9 cellular contexts compared by ENCODE assay signal in the genomic region with DNA sequence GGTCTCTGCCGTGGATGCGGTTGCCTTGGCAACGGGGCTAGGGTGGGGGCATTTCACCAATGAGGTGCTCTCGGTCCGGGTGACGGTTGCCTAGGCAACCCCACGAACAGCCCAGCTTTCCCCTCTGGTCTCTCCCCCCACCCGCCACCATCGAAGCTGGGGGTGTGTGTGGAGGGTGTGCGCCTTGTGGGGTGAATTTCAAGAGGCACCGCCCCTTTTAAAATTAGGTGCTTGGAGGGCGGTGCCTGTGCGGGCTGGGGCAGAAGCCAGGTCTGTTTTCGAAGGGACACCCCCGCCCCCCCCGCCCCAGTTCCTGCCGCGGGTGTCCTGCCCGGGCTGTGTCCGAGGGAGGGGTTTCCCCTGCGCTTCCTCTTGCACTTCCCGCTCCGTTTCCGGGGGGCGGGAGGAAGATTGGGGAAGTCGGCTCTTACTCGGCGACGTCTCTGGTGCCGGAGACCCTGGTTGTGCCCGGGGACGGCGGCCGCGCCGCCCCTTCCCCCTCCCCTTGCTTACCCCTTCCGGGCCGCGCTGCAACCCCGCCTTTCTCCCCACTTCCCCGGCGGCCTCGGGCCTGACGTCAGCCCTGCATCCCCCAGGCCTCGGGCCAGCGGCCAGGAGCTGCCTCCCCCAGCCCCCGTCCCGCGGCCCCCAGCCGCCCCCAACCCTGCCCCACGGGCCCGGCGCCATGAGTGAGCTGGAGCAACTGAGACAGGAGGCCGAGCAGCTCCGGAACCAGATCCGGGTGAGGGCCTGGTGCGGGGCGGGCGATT. TPM values are rescaled to one million over a fixed set of nuclear protein-coding genes. Genes with fewer than 3 reads are reported as not detected.
A peak's percentile ranks its signal among the peaks of the same experiment; 100 is the strongest.
DNase-seq lines count a peak whose midpoint lies in the region; ATAC-seq, FAIRE-seq and TF ChIP-seq lines count a peak whose summit lies in the region.
"Had no signal": no experiment of that assay in that cellular context is flagged by ENCODE, and none has a peak within 500 bp of the region (broad histone marks: within the 10 kb centered on the region; RNA-seq: fewer than 3 reads in every experiment).

No MANE protein-coding gene starts in this region.

- H3K27me3 ChIP-seq in CD8-positive, alpha-beta memory T cell (ENCODE audit: insufficient read depth, low read length, poor library complexity, severe bottlenecking), result no peaks in the 10 kb centered on the region
- H3K27me3 ChIP-seq in keratinocyte (ENCODE audit: control insufficient read depth, extremely low read depth, insufficient read depth, low read length), result no peaks in the 10 kb centered on the region

- peak overlapping the region; percentile 88 to 98 (median 93) for H3K4me3 Mint-ChIP-seq in CD8-positive, alpha-beta memory T cell

- no peak overlapping the region for H2AFZ ChIP-seq in keratinocyte (ENCODE audit: control insufficient read depth, low read length)

- H3K4me1 Mint-ChIP-seq in CD8-positive, alpha-beta memory T cell, result peaks cover 20 to 41% (median 28%) of the 10 kb centered on the region in 3 donors

- H3K9me1 ChIP-seq in keratinocyte (ENCODE audit: control insufficient read depth, extremely low read depth, insufficient read depth, low read length), result no peaks in the 10 kb centered on the region

- peak overlapping the region; percentile 73 for H3K4me2 ChIP-seq in keratinocyte (ENCODE audit: control insufficient read depth, extremely low read depth, insufficient read depth, low read depth, low read length)

- dilution Hi-C loops in keratinocyte (cut with MboI; ENCODE audit: extremely low pct_ligation_motif_present, low sequenced_read_pairs), result no loop called here

- H3K36me3 ChIP-seq in CD8-positive, alpha-beta memory T cell (ENCODE audit: insufficient read depth, low read length), result peaks cover 28% of the 10 kb centered on the region
- peaks cover 18 to 22% of the 10 kb centered on the region in 2 experiments for H3K36me3 ChIP-seq in keratinocyte (ENCODE audit: control insufficient read depth in 2 of 2, extremely low read depth in 1 of 2, insufficient read depth in 2 of 2, low read length in 2 of 2)

- ATAC-seq in GM21447 (IDR thresholded peaks at IDR 0.05; ENCODE audit: unreplicated experiment), result peak; percentile 33

- no peaks in the 10 kb centered on the region for H3K9me3 ChIP-seq in CD8-positive, alpha-beta memory T cell (ENCODE audit: low read length)
- no peaks in the 10 kb centered on the region for H3K9me3 ChIP-seq in keratinocyte (ENCODE audit: control insufficient read depth, low read depth, low read length)

- DNase-seq in CD8-positive, alpha-beta memory T cell, result peak; percentile 89 to 98 (median 93)
- DNase-seq in NB4 (ENCODE audit: low read depth), result peak; percentile 88
- peak; percentile 71 to 83 (median 77) for DNase-seq in activated CD4-positive, CD25-positive, alpha-beta regulatory T cell (lab: John Stamatoyannopoulos, UW)
- DNase-seq in caudate nucleus (lab: John Stamatoyannopoulos, UW), result peak in 58 of 61 donors; percentile 35 to 97 (median 85)
- peak; percentile 33 for DNase-seq in keratinocyte (ENCODE audit: low read depth, low spot score)
- peak; percentile 56 to 68 (median 59) for DNase-seq in stimulated activated CD4-positive, alpha-beta T cell treated with anti-CD3 and anti-CD28 coated beads, Interleukin-12 subunit alpha, Interleukin-12 subunit beta, amount 100 ng/mL, for 48 hours (ENCODE audit: low read depth in 2 of 3, low spot score in 1 of 3)
- DNase-seq in GOT3 (lab: John Stamatoyannopoulos, UW), result no peak

- no peak for FAIRE-seq in keratinocyte (lab: Jason Lieb, UNC)
- FAIRE-seq: endometrium had no signal

- H3K27ac Mint-ChIP-seq in CD8-positive, alpha-beta memory T cell, result peak overlapping the region; percentile 92 to 99 (median 94)

- POLR2A ChIA-PET in CD8-positive, alpha-beta memory T cell (lab: Charles Lee), result interaction anchor here (0.6 to 3.3 kb wide), 8 partner anchors 14 to 247 kb away, joined by 3 to 14 read pairs (median 4); partner anchors contain the start of genes FBXO24, LRCH4, MOSPD3 and POP7

- no peak for TF ChIP-seq POLR2A in NB4 (IDR thresholded peaks at IDR 0.05; ENCODE audit: extremely low read depth, insufficient read length)

- peak overlapping the region; percentile 63 for H3K9ac ChIP-seq in keratinocyte (ENCODE audit: control insufficient read depth, extremely low read depth, insufficient read depth, low read length)

- H3K27me3 Mint-ChIP-seq in CD8-positive, alpha-beta memory T cell, result peaks cover 0 to 6% of the 10 kb centered on the region in 2 donors

- CTCF ChIA-PET in CD8-positive, alpha-beta memory T cell (lab: Charles Lee), result interaction anchor here (1.4 to 8.8 kb wide), 4 partner anchors 17 to 176 kb away, joined by 3 to 91 read pairs (median 13); partner anchors contain the start of genes GIGYF1, POP7 and SLC12A9

- H3K79me2 ChIP-seq in keratinocyte (ENCODE audit: control insufficient read depth, insufficient read depth, low read length), result peaks cover 31% of the 10 kb centered on the region

- no peak for TF ChIP-seq CTCF in NB4 (IDR thresholded peaks at IDR 0.05; ENCODE audit: low read depth, low read length)
- TF ChIP-seq CTCF in keratinocyte (optimal IDR thresholded peaks at IDR 0.05 in 1 of 3, IDR thresholded peaks at IDR 0.05 in 1 of 3, conservative IDR thresholded peaks at IDR 0.05 in 1 of 3; ENCODE audit: extremely low read depth in 1 of 3, insufficient read depth in 2 of 3, low read length in 3 of 3), result no peak

- peak overlapping the region; percentile 89 for H3K27ac ChIP-seq in CD8-positive, alpha-beta memory T cell (ENCODE audit: low read depth, low read length)
- H3K27ac ChIP-seq in caudate nucleus (ENCODE audit: low read depth, low read length), result peak overlapping the region; percentile 89
- no peak overlapping the region for H3K27ac ChIP-seq in keratinocyte (ENCODE audit: control insufficient read depth, insufficient read depth, low read length)

- H3K4me1 ChIP-seq in CD8-positive, alpha-beta memory T cell (ENCODE audit: insufficient read depth, low read length), result peaks cover 23% of the 10 kb centered on the region
- peaks cover 10% of the 10 kb centered on the region for H3K4me1 ChIP-seq in keratinocyte (ENCODE audit: control insufficient read depth, extremely low read depth, insufficient read depth, low read length)

- H3K36me3 Mint-ChIP-seq in CD8-positive, alpha-beta memory T cell, result peaks cover 0 to 49% (median 0%) of the 10 kb centered on the region in 3 donors

- peaks cover 0 to 1% (median 0%) of the 10 kb centered on the region in 5 donors for H3K9me3 Mint-ChIP-seq in CD8-positive, alpha-beta memory T cell

- H3K4me3 ChIP-seq in CD8-positive, alpha-beta memory T cell (ENCODE audit: low read length), result peak overlapping the region; percentile 56
- H3K4me3 ChIP-seq in NB4 (ENCODE audit: low read depth, low read length) (peak overlapping the region; percentile 81), keratinocyte (ENCODE audit: control insufficient read depth in 2 of 3, extremely low read depth in 1 of 3, insufficient read depth in 2 of 3, low read depth in 1 of 3, low read length in 3 of 3) (peak overlapping the region; percentile 51 to 97 (median 88))

- H4K20me1 ChIP-seq in keratinocyte (ENCODE audit: control insufficient read depth, extremely low read depth, insufficient read depth, low read length), result peaks cover 3% of the 10 kb centered on the region

RNA-seq across cellular contexts. Expression of gene GNB2, which starts 2.2 kb away (rescaled TPM):
- 100 to 1,000 TPM; 253 to 262 TPM for total RNA-seq in CD8-positive, alpha-beta memory T cell
- 62.9 TPM for polyA plus RNA-seq in CD8-positive, alpha-beta memory T cell
- 87.2 to 216 TPM (median 126 TPM) in 3 replicates for polyA plus RNA-seq in keratinocyte
- polyA plus RNA-seq in keratinocyte (2011; ENCODE audit: low read depth), result 88.1 TPM
- polyA plus RNA-seq in keratinocyte (2011; cell fraction: cytosol; rRNA removed), result 168 and 222 TPM in 2 replicates
- polyA plus RNA-seq in keratinocyte (2011; cell fraction: nucleus; rRNA removed), result 105 and 123 TPM in 2 replicates
- 211 and 257 TPM in 2 replicates for polyA plus RNA-seq in keratinocyte (2012; ENCODE audit: low replicate concordance)
- 136 to 391 TPM (median 184 TPM) in 3 replicates for polyA minus RNA-seq in keratinocyte
- 249 TPM for polyA minus RNA-seq in keratinocyte (2011; cell fraction: cytosol; rRNA and poly(A)+ RNA removed)
- polyA minus RNA-seq in keratinocyte (2011; cell fraction: nucleus; rRNA and poly(A)+ RNA removed), result 36.3 and 43.9 TPM in 2 replicates

RNA-seq across cellular contexts. Expression of gene GIGYF1, which starts 18.3 kb away (rescaled TPM):
- 10 to 100 TPM; 51.4 to 54.7 TPM for total RNA-seq in CD8-positive, alpha-beta memory T cell
- polyA plus RNA-seq in CD8-positive, alpha-beta memory T cell, result 3.2 TPM
- polyA plus RNA-seq in keratinocyte, result 3.2 to 4.8 TPM (median 4.0 TPM) in 3 replicates
- polyA plus RNA-seq in keratinocyte (2011; ENCODE audit: low read depth), result 3.5 TPM
- 0.91 and 1.6 TPM in 2 replicates for polyA plus RNA-seq in keratinocyte (2011; cell fraction: cytosol; rRNA removed)
- 17.4 and 20.9 TPM in 2 replicates for polyA plus RNA-seq in keratinocyte (2011; cell fraction: nucleus; rRNA removed)
- 5.8 and 8.0 TPM in 2 replicates for polyA plus RNA-seq in keratinocyte (2012; ENCODE audit: low replicate concordance)
- polyA minus RNA-seq in keratinocyte, result 3.6 to 7.5 TPM (median 3.9 TPM) in 3 replicates
- 6.1 TPM for polyA minus RNA-seq in keratinocyte (2011; cell fraction: cytosol; rRNA and poly(A)+ RNA removed)
- 9.6 and 10.2 TPM in 2 replicates for polyA minus RNA-seq in keratinocyte (2011; cell fraction: nucleus; rRNA and poly(A)+ RNA removed)

RNA-seq across cellular contexts. Expression of gene ACTL6B, which starts 19.5 kb away (rescaled TPM):
- not detected for total RNA-seq in CD8-positive, alpha-beta memory T cell
- not detected for polyA plus RNA-seq in CD8-positive, alpha-beta memory T cell
- not detected in 3 replicates for polyA plus RNA-seq in keratinocyte
- polyA plus RNA-seq in keratinocyte (2011; ENCODE audit: low read depth), result not detected
- polyA plus RNA-seq in keratinocyte (2011; cell fraction: cytosol; rRNA removed), result not detected in 2 replicates
- polyA plus RNA-seq in keratinocyte (2011; cell fraction: nucleus; rRNA removed), result not detected in 2 replicates
- not detected in 2 replicates for polyA plus RNA-seq in keratinocyte (2012; ENCODE audit: low replicate concordance)
- not detected in 3 replicates for polyA minus RNA-seq in keratinocyte
- polyA minus RNA-seq in keratinocyte (2011; cell fraction: cytosol; rRNA and poly(A)+ RNA removed), result not detected
- polyA minus RNA-seq in keratinocyte (2011; cell fraction: nucleus; rRNA and poly(A)+ RNA removed), result not detected in 2 replicates

RNA-seq across cellular contexts. Expression of gene POP7, which starts 30.2 kb away (rescaled TPM):
- 10 to 100 TPM; 79.7 to 83.3 TPM for total RNA-seq in CD8-positive, alpha-beta memory T cell
- 51.7 TPM for polyA plus RNA-seq in CD8-positive, alpha-beta memory T cell
- polyA plus RNA-seq in keratinocyte, result 37.8 to 50.3 TPM (median 44.6 TPM) in 3 replicates
- 18.1 TPM for polyA plus RNA-seq in keratinocyte (2011; ENCODE audit: low read depth)
- 24.1 and 49.2 TPM in 2 replicates for polyA plus RNA-seq in keratinocyte (2011; cell fraction: cytosol; rRNA removed)
- polyA plus RNA-seq in keratinocyte (2011; cell fraction: nucleus; rRNA removed), result 18.0 and 18.3 TPM in 2 replicates
- 37.8 and 65.6 TPM in 2 replicates for polyA plus RNA-seq in keratinocyte (2012; ENCODE audit: low replicate concordance)
- 15.3 to 22.5 TPM (median 19.2 TPM) in 3 replicates for polyA minus RNA-seq in keratinocyte
- 40.7 TPM for polyA minus RNA-seq in keratinocyte (2011; cell fraction: cytosol; rRNA and poly(A)+ RNA removed)
- 7.1 and 9.0 TPM in 2 replicates for polyA minus RNA-seq in keratinocyte (2011; cell fraction: nucleus; rRNA and poly(A)+ RNA removed)

RNA-seq across cellular contexts. Expression of gene TFR2, which starts 34.4 kb away (rescaled TPM):
- total RNA-seq in CD8-positive, alpha-beta memory T cell, result 10 to 100 TPM; 14.6 to 17.7 TPM
- polyA plus RNA-seq in CD8-positive, alpha-beta memory T cell, result 2.7 TPM
- polyA plus RNA-seq in keratinocyte, result 0.07 to 0.21 TPM (median 0.12 TPM) in 3 replicates
- polyA plus RNA-seq in keratinocyte (2011; ENCODE audit: low read depth), result not detected
- 0.04 TPM in 1 of 2 replicates, not detected in the other for polyA plus RNA-seq in keratinocyte (2011; cell fraction: cytosol; rRNA removed)
- polyA plus RNA-seq in keratinocyte (2011; cell fraction: nucleus; rRNA removed), result 0.18 and 0.28 TPM in 2 replicates
- 0.08 and 0.28 TPM in 2 replicates for polyA plus RNA-seq in keratinocyte (2012; ENCODE audit: low replicate concordance)
- not detected in 3 replicates for polyA minus RNA-seq in keratinocyte
- polyA minus RNA-seq in keratinocyte (2011; cell fraction: cytosol; rRNA and poly(A)+ RNA removed), result not detected
- polyA minus RNA-seq in keratinocyte (2011; cell fraction: nucleus; rRNA and poly(A)+ RNA removed), result 0.31 and 0.63 TPM in 2 replicates
